25 cellular contexts compared by ENCODE assay signal in genomic region chr4:123463869-123464268, GRCh38.
"Had no signal": no experiment of that assay in that cellular context is flagged by ENCODE, and none has a peak within 500 bp of the region (broad histone marks: within the 10 kb centered on the region; RNA-seq: fewer than 3 reads in every experiment).

No MANE protein-coding gene starts in this region.

- H3K4me1 Mint-ChIP-seq: central memory CD8-positive, alpha-beta T cell; immature natural killer cell had no signal

- H3K36me3 ChIP-seq: breast epithelium, colonic mucosa, left lung, thoracic aorta, upper lobe of right lung had no signal

- H3K27me3 ChIP-seq: breast epithelium, colonic mucosa, left lung, upper lobe of right lung had no signal

- H3K27me3 Mint-ChIP-seq: activated naive CD8-positive, alpha-beta T cell treated with anti-CD3 and anti-CD28 coated beads for 36 hours had no signal

- H3K4me3 Mint-ChIP-seq: activated CD4-positive, alpha-beta memory T cell treated with anti-CD3 and anti-CD28 coated beads for 36 hours; activated naive CD8-positive, alpha-beta T cell treated with anti-CD3 and anti-CD28 coated beads for 36 hours; central memory CD8-positive, alpha-beta T cell; immature natural killer cell; mesothelial cell of epicardium; natural killer cell treated with Interleukin-12 subunit alpha and Interleukin-12 subunit beta and Interleukin-15 and Interleukin-18, amount 100 ng/mL, for 72 hours; T-helper 17 cell had no signal

- DNase-seq: activated CD4-positive, alpha-beta memory T cell treated with anti-CD3 and anti-CD28 coated beads for 36 hours; activated CD4-positive, alpha-beta T cell treated with anti-CD3 and anti-CD28 coated beads for 48 hours; activated CD4-positive, CD25-positive, alpha-beta regulatory T cell; activated naive CD4-positive, alpha-beta T cell treated with Interleukin-2 at 50 U/mL for 16 hours; activated naive CD8-positive, alpha-beta T cell treated with anti-CD3 and anti-CD28 coated beads for 36 hours; activated T-cell treated with anti-CD3 and anti-CD28 coated beads, Interleukin-2, amount 50 U/mL, for 48 hours; amniotic stem cell; colonic mucosa; erythroblast; foreskin fibroblast; immature natural killer cell; left lung; mammary epithelial cell; posterior cingulate gyrus; stimulated activated CD4-positive, alpha-beta T cell treated with anti-CD3 and anti-CD28 coated beads, Interleukin-4, amount 100 ng/mL, for 1 hour; stimulated activated naive CD4-positive, alpha-beta T cell treated with Interleukin-2 at 50 U/mL for 16 hours; T-helper 17 cell; upper lobe of right lung had no signal

- H3K9me3 ChIP-seq: breast epithelium, colonic mucosa, left lung, thoracic aorta, upper lobe of right lung had no signal

- H3K36me3 Mint-ChIP-seq: activated CD4-positive, alpha-beta memory T cell treated with anti-CD3 and anti-CD28 coated beads for 36 hours; activated naive CD8-positive, alpha-beta T cell treated with anti-CD3 and anti-CD28 coated beads for 36 hours; immature natural killer cell; mesothelial cell of epicardium; natural killer cell treated with Interleukin-12 subunit alpha and Interleukin-12 subunit beta and Interleukin-15 and Interleukin-18, amount 100 ng/mL, for 72 hours had no signal

- H3K27ac ChIP-seq: breast epithelium, colonic mucosa, left lung, thoracic aorta, upper lobe of right lung had no signal

- H3K4me3 ChIP-seq: breast epithelium, colonic mucosa, left lung, smooth muscle cell, thoracic aorta, upper lobe of right lung had no signal

- ATAC-seq: left lung; natural killer cell treated with Interleukin-12 subunit alpha and Interleukin-12 subunit beta and Interleukin-15 and Interleukin-18, amount 100 ng/mL, for 72 hours; sciatic nerve; T-helper 17 cell; upper lobe of right lung had no signal

- H3K4me2 ChIP-seq: smooth muscle cell had no signal

- H3K4me1 ChIP-seq: breast epithelium, colonic mucosa, upper lobe of right lung had no signal

- H3K9me3 Mint-ChIP-seq: activated CD4-positive, alpha-beta memory T cell treated with anti-CD3 and anti-CD28 coated beads for 36 hours; activated naive CD8-positive, alpha-beta T cell treated with anti-CD3 and anti-CD28 coated beads for 36 hours; central memory CD8-positive, alpha-beta T cell; immature natural killer cell; mesothelial cell of epicardium; natural killer cell treated with Interleukin-12 subunit alpha and Interleukin-12 subunit beta and Interleukin-15 and Interleukin-18, amount 100 ng/mL, for 72 hours had no signal

- H3K27ac Mint-ChIP-seq: activated CD4-positive, alpha-beta memory T cell treated with anti-CD3 and anti-CD28 coated beads for 36 hours; activated naive CD8-positive, alpha-beta T cell treated with anti-CD3 and anti-CD28 coated beads for 36 hours; immature natural killer cell; mesothelial cell of epicardium; natural killer cell treated with Interleukin-12 subunit alpha and Interleukin-12 subunit beta and Interleukin-15 and Interleukin-18, amount 100 ng/mL, for 72 hours; T-helper 17 cell had no signal
